In the genomic region with DNA sequence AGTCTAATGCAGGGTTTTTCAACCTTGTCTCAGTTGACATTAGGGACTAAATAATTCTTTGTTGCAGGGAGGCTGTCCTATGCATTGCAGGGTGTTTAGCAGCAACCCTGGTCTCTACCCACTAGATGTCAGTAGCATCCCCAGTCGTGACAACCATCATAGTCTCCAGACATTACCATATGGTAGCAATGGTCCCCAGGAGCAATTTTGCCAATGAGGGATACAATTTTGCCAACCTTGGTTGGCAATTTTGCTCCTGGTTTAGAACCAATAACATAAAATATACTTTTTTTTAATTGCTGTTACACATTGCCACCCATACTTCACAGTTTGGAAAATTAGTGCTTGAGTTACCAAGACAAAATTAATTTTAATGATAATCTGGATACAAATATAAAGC, we compare ENCODE assay signal across 10 cellular contexts. TPM values are rescaled to one million over a fixed set of nuclear protein-coding genes. Genes with fewer than 3 reads are reported as not detected.
A peak's percentile ranks its signal among the peaks of the same experiment; 100 is the strongest.
DNase-seq lines count a peak whose midpoint lies in the region; ATAC-seq and TF ChIP-seq lines count a peak whose summit lies in the region.
"Had no signal": no experiment of that assay in that cellular context is flagged by ENCODE, and none has a peak within 500 bp of the region (broad histone marks: within the 10 kb centered on the region; RNA-seq: fewer than 3 reads in every experiment).

No MANE protein-coding gene starts in this region.

- no peak overlapping the region for H3T11ph ChIP-seq in H9 (ENCODE audit: low read length)

- H3K4me2 ChIP-seq in H9 (ENCODE audit: insufficient read depth, insufficient read length, low read length) = no peak overlapping the region

- POLR2A ChIA-PET in GM10248 (lab: Yijun Ruan, JAX) = no interaction called here

- H3K79me2 ChIP-seq in H9 (ENCODE audit: insufficient read depth, low read length) = no peaks in the 10 kb centered on the region

- H4K91ac ChIP-seq in H9 (ENCODE audit: insufficient read length, low read depth, low read length) = no peak overlapping the region

- H2AK5ac ChIP-seq in H9 (ENCODE audit: insufficient read length, low read length) = no peak overlapping the region

- TF ChIP-seq CTCF in GM10248 (IDR thresholded peaks at IDR 0.05; ENCODE audit: control extremely low read depth, extremely low read depth, low read depth, missing control alignments) (peak; percentile 64), H9 (conservative IDR thresholded peaks at IDR 0.05) (peak; percentile 77), VCaP (conservative IDR thresholded peaks at IDR 0.05) (peak; percentile 64), foreskin fibroblast (IDR thresholded peaks at IDR 0.05; ENCODE audit: low read depth, low read length) (peak; percentile 81), psoas muscle (IDR thresholded peaks at IDR 0.05) (peak; percentile 32)

- CTCF ChIA-PET in GM10248 (lab: Yijun Ruan, JAX) = interaction anchor here (0.8 to 1.3 kb wide), 4 partner anchors 14 to 304 kb away, joined by 3 to 4 read pairs (median 4); no protein-coding TSS in a partner anchor

- H3K4me1 Mint-ChIP-seq in H9 = peaks cover 0 to under 1% of the 10 kb centered on the region in 2 experiments; a peak in 2 of 4 replicates

- DNase-seq in AG08396 (ENCODE audit: low spot score) (peak; percentile 58), GM10248 (ENCODE audit: extremely low spot score) (peak; percentile 35), H9 (peak; percentile 61), Kasumi-1 (lab: John Stamatoyannopoulos, UW) (peak; percentile 71 to 76), foreskin fibroblast (peak; percentile 65 to 86), psoas muscle (no peak), NCI-H1436 treated with DMSO at 0.1 percent for 48 hours (lab: John Stamatoyannopoulos, UW) (no peak)

- H3K27ac ChIP-seq in H9 (ENCODE audit: insufficient read length, low read depth, low read length) = no peak overlapping the region
- H3K27ac ChIP-seq in VCaP = no peak overlapping the region
- H3K27ac ChIP-seq in psoas muscle = no peak overlapping the region

- no peaks in the 10 kb centered on the region for H3K9me3 ChIP-seq in H9 (ENCODE audit: control insufficient read depth, low read depth, low read length)
- no peaks in the 10 kb centered on the region for H3K9me3 ChIP-seq in psoas muscle

- no peaks in the 10 kb centered on the region for H3K79me1 ChIP-seq in H9 (ENCODE audit: insufficient read depth, low read depth, low read length, poor library complexity, severe bottlenecking)

- H2BK5ac ChIP-seq in H9 (ENCODE audit: insufficient read length, low read length) = no peak overlapping the region

- no peak overlapping the region for H2BK15ac ChIP-seq in H9 (ENCODE audit: low read depth, low read length)

- no peak overlapping the region for H2BK20ac ChIP-seq in H9 (ENCODE audit: low read depth, low read length, poor library complexity, severe bottlenecking)

- no peaks in the 10 kb centered on the region for H3K27me3 ChIP-seq in H9 (ENCODE audit: insufficient read depth, low read length)
- peaks cover 0 to 2% (median 0%) of the 10 kb centered on the region in 3 donors for H3K27me3 ChIP-seq in psoas muscle (ENCODE audit: insufficient read depth in 3 of 3, low read length in 2 of 3)

- no peaks in the 10 kb centered on the region for H3K23me2 ChIP-seq in H9 (ENCODE audit: insufficient read length, low read depth, low read length, poor library complexity, severe bottlenecking)

- H3K36me3 Mint-ChIP-seq in H9 (ENCODE audit: insufficient read depth in 1 of 3, low read depth in 3 of 3) = no peaks in the 10 kb centered on the region

- no peak overlapping the region for H3K56ac ChIP-seq in H9 (ENCODE audit: insufficient read length, low read depth, low read length)

- ATAC-seq in psoas muscle = peak in 1 of 4 donors; percentile 47

- H4K5ac ChIP-seq in H9 (ENCODE audit: insufficient read length, low read depth, low read length) = no peak overlapping the region

- H4K20me1 ChIP-seq in H9 (ENCODE audit: control insufficient read depth, insufficient read depth, insufficient read length) = no peaks in the 10 kb centered on the region

- no peak overlapping the region for H2BK12ac ChIP-seq in H9 (ENCODE audit: insufficient read length, low read depth, low read length)

- no CpG with 5 or more reads among the region's 1 CpG for WGBS in H9 (ENCODE audit: extremely low coverage, insufficient read length, low lambda C conversion rate)
- WGBS in psoas muscle, 3 donors = 0 to 8% (median 4%) methylated on average over 1 of the region's 1 CpG

- H3K9ac ChIP-seq in H9 (ENCODE audit: extremely low read depth, insufficient read length, low read length) = no peak overlapping the region

- H3K4me3 ChIP-seq in foreskin fibroblast (ENCODE audit: low read depth in 1 of 2, low read length in 2 of 2) (no peak overlapping the region), psoas muscle (no peak overlapping the region)

- no peak overlapping the region for H3K4ac ChIP-seq in H9 (ENCODE audit: low read depth, low read length)

- intact Hi-C loops in psoas muscle (cut with DNase I) = loop anchor here in 1 of 2 donors (10.0 kb wide), 1 partner anchor 304 kb away; no protein-coding TSS in a partner anchor

- H3K9me3 Mint-ChIP-seq in H9 = no peaks in the 10 kb centered on the region; a peak in 1 of 5 replicates
- H3K9me3 Mint-ChIP-seq: T-helper 1 cell treated with Interleukin-12 subunit alpha and Interleukin-12 subunit beta and Interleukin-4 antibody, amounts not matched to agents 30 μg/mL and 1 μg/mL, for 36 hours had no signal

- no peak overlapping the region for H3K4me3 Mint-ChIP-seq in H9
- H3K4me3 Mint-ChIP-seq: T-helper 1 cell treated with Interleukin-12 subunit alpha and Interleukin-12 subunit beta and Interleukin-4 antibody, amounts not matched to agents 30 μg/mL and 1 μg/mL, for 36 hours had no signal

- H3K36me3 ChIP-seq in psoas muscle (ENCODE audit: insufficient read depth in 1 of 2, low read depth in 1 of 2) = no peaks in the 10 kb centered on the region

- H3K23ac ChIP-seq in H9 (ENCODE audit: insufficient read length, low read depth, low read length) = no peak overlapping the region

- no peak overlapping the region for H3K27ac Mint-ChIP-seq in H9
- H3K27ac Mint-ChIP-seq: T-helper 1 cell treated with Interleukin-12 subunit alpha and Interleukin-12 subunit beta and Interleukin-4 antibody, amounts not matched to agents 30 μg/mL and 1 μg/mL, for 36 hours had no signal

- no peak overlapping the region for H2BK120ac ChIP-seq in H9 (ENCODE audit: low read depth, low read length, poor library complexity, severe bottlenecking)

- peaks cover 6% of the 10 kb centered on the region; the same call in 1 of the 2 replicates for H3K27me3 Mint-ChIP-seq in H9 (ENCODE audit: low read depth)

- H4K8ac ChIP-seq in H9 (replicated peaks; ENCODE audit: insufficient read length, low read depth, low read length) = no peak overlapping the region

- no peak overlapping the region for H2AFZ ChIP-seq in H9 (ENCODE audit: low read length)

- H3K18ac ChIP-seq in H9 (ENCODE audit: insufficient read length, low read depth, low read length) = no peak overlapping the region

- no peaks in the 10 kb centered on the region for H3K4me1 ChIP-seq in H9 (ENCODE audit: insufficient read depth, low read length)
- peaks cover under 1% of the 10 kb centered on the region for H3K4me1 ChIP-seq in psoas muscle

- H3K14ac ChIP-seq in H9 (ENCODE audit: insufficient read depth, low read length) = no peak overlapping the region

RNA-seq across cellular contexts. Expression of gene EREG, which starts 6.0 kb away (rescaled TPM):
- total RNA-seq in H9 (2021) (not detected in 2 replicates), psoas muscle (under 1 TPM in 1 of 4 donors, not detected in 3; 0.20 TPM)
- under 1 TPM in 1 of 3 donors, not detected in 2; 0.03 TPM for polyA plus RNA-seq in psoas muscle
- total RNA-seq: skeletal muscle tissue had no signal

Comparison
In these comparisons a context has a peak if more than half of its experiments do, and no peak if none do; other contexts are left out.
1. DNase-seq: peak in AG08396 (single experiment), GM10248 (single experiment), H9 (single experiment), Kasumi-1 (2 of 2) and foreskin fibroblast (2 of 2); none in psoas muscle (0 of 2) and NCI-H1436 treated with DMSO at 0.1 percent for 48 hours (single experiment).
2. Peak in every context shown above with its lines, with median percentiles within 50 percentile points of each other: CTCF ChIP-seq.